ENCODE assay signal across 1 cellular context in genomic region chr15:24985224-24985623, GRCh38.
TF ChIP-seq lines count a peak whose summit lies in the region.

No MANE protein-coding gene starts in this region.

TF ChIP-seq in HepG2, 621 proteins besides CTCF, POLR2A, EP300 and RAD21:
- TF ChIP-seq CENPT (CRISPR knock-in tag; IDR thresholded peaks at IDR 0.05; ENCODE audit: low read depth): no peak
- TF ChIP-seq HNF1B (CRISPR knock-in tag; IDR thresholded peaks at IDR 0.05): no peak
- TF ChIP-seq ATF1 (CRISPR knock-in tag; IDR thresholded peaks at IDR 0.05): no peak
- TF ChIP-seq EED (CRISPR knock-in tag; IDR thresholded peaks at IDR 0.05): no peak
- TF ChIP-seq TBX3 (IDR thresholded peaks at IDR 0.05; ENCODE audit: borderline replicate concordance): no peak
- no peak for TF ChIP-seq NFATC3 (CRISPR knock-in tag; IDR thresholded peaks at IDR 0.05)
- TF ChIP-seq KLF15 (CRISPR knock-in tag; IDR thresholded peaks at IDR 0.05; ENCODE audit: borderline replicate concordance): no peak
- TF ChIP-seq FOXA1 (IDR thresholded peaks at IDR 0.05): no peak
- no peak for TF ChIP-seq FOXA1 (CRISPR knock-in tag; IDR thresholded peaks at IDR 0.05)
- no peak for TF ChIP-seq PRDM4 (CRISPR knock-in tag; IDR thresholded peaks at IDR 0.05; ENCODE audit: borderline replicate concordance)
- no peak for TF ChIP-seq ZNF891 (CRISPR knock-in tag; IDR thresholded peaks at IDR 0.05)
- TF ChIP-seq MAFK (conservative IDR thresholded peaks at IDR 0.05 in 1 of 2, IDR thresholded peaks at IDR 0.05 in 1 of 2; ENCODE audit: low read length in 2 of 2): no peak
- TF ChIP-seq ZNF773 (CRISPR knock-in tag; IDR thresholded peaks at IDR 0.05; ENCODE audit: borderline replicate concordance): no peak
- no peak for TF ChIP-seq ZNF253 (CRISPR knock-in tag; IDR thresholded peaks at IDR 0.05; ENCODE audit: borderline replicate concordance)
- no peak for TF ChIP-seq RBAK (CRISPR knock-in tag; IDR thresholded peaks at IDR 0.05)
- TF ChIP-seq ZNF703 (CRISPR knock-in tag; IDR thresholded peaks at IDR 0.05; ENCODE audit: borderline replicate concordance): no peak
- TF ChIP-seq AHDC1 (CRISPR knock-in tag; IDR thresholded peaks at IDR 0.05; ENCODE audit: borderline replicate concordance): no peak
- no peak for TF ChIP-seq DR1 (CRISPR knock-in tag; IDR thresholded peaks at IDR 0.05)
